In genomic region chrX:53076671-53077070, GRCh38 we compare ENCODE assay signal across 24 cellular contexts. TPM values are rescaled to one million over a fixed set of nuclear protein-coding genes. Genes with fewer than 3 reads are reported as not detected.
"Had no signal": no experiment of that assay in that cellular context is flagged by ENCODE, and none has a peak within 500 bp of the region (broad histone marks: within the 10 kb centered on the region; RNA-seq: fewer than 3 reads in every experiment).

No MANE protein-coding gene starts in this region.

- ATAC-seq: naive thymus-derived CD8-positive, alpha-beta T cell; psoas muscle; right cardiac atrium; right lobe of liver; stimulated activated memory B cell treated with anti-CD40 and anti-IgM and Interleukin-4, amounts not matched to agents 10 μg/mL and 1 μg/mL and 100 μg/mL, for 72 hours; stimulated activated naive CD8-positive, alpha-beta T cell treated with anti-CD3 and anti-CD28 coated beads, Interleukin-15, amount 100 ng/mL, for 72 hours; stimulated activated naive CD8-positive, alpha-beta T cell treated with anti-CD3 and anti-CD28 coated beads, Interleukin-15, Interleukin-2, amounts not matched to agents 100 U/mL and 50 U/mL, for 24 hours; upper lobe of right lung had no signal

- H3K27me3 Mint-ChIP-seq: naive thymus-derived CD8-positive, alpha-beta T cell; natural killer cell treated with Interleukin-12 subunit alpha and Interleukin-12 subunit beta and Interleukin-15 and Interleukin-18, amount 100 ng/mL, for 72 hours; progenitor cell of endocrine pancreas; stimulated activated memory B cell treated with anti-CD40 and anti-IgM and Interleukin-4, amounts not matched to agents 10 μg/mL and 1 μg/mL and 100 μg/mL, for 72 hours; stimulated activated naive CD8-positive, alpha-beta T cell treated with anti-CD3 and anti-CD28 coated beads, Interleukin-15, amount 100 ng/mL, for 72 hours; type B pancreatic cell had no signal

- H3K4me3 Mint-ChIP-seq: naive thymus-derived CD8-positive, alpha-beta T cell; natural killer cell treated with Interleukin-12 subunit alpha and Interleukin-12 subunit beta and Interleukin-15 and Interleukin-18, amount 100 ng/mL, for 72 hours; neural progenitor cell; stimulated activated memory B cell treated with anti-CD40 and anti-IgM and Interleukin-4, amounts not matched to agents 10 μg/mL and 1 μg/mL and 100 μg/mL, for 72 hours; stimulated activated naive CD8-positive, alpha-beta T cell treated with anti-CD3 and anti-CD28 coated beads, Interleukin-15, amount 100 ng/mL, for 72 hours; type B pancreatic cell had no signal

- DNase-seq: naive thymus-derived CD8-positive, alpha-beta T cell; occipital lobe; psoas muscle; right lobe of liver; sigmoid colon; small intestine; stimulated activated CD4-positive, alpha-beta T cell treated with anti-CD3 and anti-CD28 coated beads, Interleukin-12 subunit alpha, Interleukin-12 subunit beta, amount 100 ng/mL, for 4 hours; stimulated activated CD4-positive, alpha-beta T cell treated with anti-CD3 and anti-CD28 coated beads, Interleukin-1b, Interleukin-23, amount 100 ng/mL, for 48 hours; stimulated activated CD4-positive, alpha-beta T cell treated with anti-CD3 and anti-CD28 coated beads, Interleukin-4, amount 100 ng/mL, for 1 hour; stimulated activated CD4-positive, alpha-beta T cell treated with anti-CD3 and anti-CD28 coated beads, Interleukin-4, amount 100 ng/mL, for 4 hours; stimulated activated CD8-positive, alpha-beta memory T cell treated with anti-CD3 and anti-CD28 coated beads, Interleukin-4, amount 100 ng/mL, for 48 hours; stimulated activated naive CD8-positive, alpha-beta T cell treated with anti-CD3 and anti-CD28 coated beads, Interleukin-15, amount 100 ng/mL, for 72 hours; stimulated activated naive CD8-positive, alpha-beta T cell treated with anti-CD3 and anti-CD28 coated beads, Interleukin-15, Interleukin-2, amounts not matched to agents 100 U/mL and 50 U/mL, for 24 hours; testis; tibial artery; transverse colon; upper lobe of right lung; uterus had no signal

- H3K27ac Mint-ChIP-seq: natural killer cell treated with Interleukin-12 subunit alpha and Interleukin-12 subunit beta and Interleukin-15 and Interleukin-18, amount 100 ng/mL, for 72 hours; neural progenitor cell; progenitor cell of endocrine pancreas; stimulated activated memory B cell treated with anti-CD40 and anti-IgM and Interleukin-4, amounts not matched to agents 10 μg/mL and 1 μg/mL and 100 μg/mL, for 72 hours; stimulated activated naive CD8-positive, alpha-beta T cell treated with anti-CD3 and anti-CD28 coated beads, Interleukin-15, amount 100 ng/mL, for 72 hours; type B pancreatic cell had no signal

- H3K36me3 Mint-ChIP-seq: naive thymus-derived CD8-positive, alpha-beta T cell; natural killer cell treated with Interleukin-12 subunit alpha and Interleukin-12 subunit beta and Interleukin-15 and Interleukin-18, amount 100 ng/mL, for 72 hours; stimulated activated memory B cell treated with anti-CD40 and anti-IgM and Interleukin-4, amounts not matched to agents 10 μg/mL and 1 μg/mL and 100 μg/mL, for 72 hours; type B pancreatic cell had no signal

- H3K9me3 Mint-ChIP-seq: naive thymus-derived CD8-positive, alpha-beta T cell; natural killer cell treated with Interleukin-12 subunit alpha and Interleukin-12 subunit beta and Interleukin-15 and Interleukin-18, amount 100 ng/mL, for 72 hours; stimulated activated memory B cell treated with anti-CD40 and anti-IgM and Interleukin-4, amounts not matched to agents 10 μg/mL and 1 μg/mL and 100 μg/mL, for 72 hours; stimulated activated naive CD8-positive, alpha-beta T cell treated with anti-CD3 and anti-CD28 coated beads, Interleukin-15, amount 100 ng/mL, for 72 hours; type B pancreatic cell had no signal

RNA-seq across cellular contexts. Expression of gene GPR173, which starts 28.1 kb away (rescaled TPM):
- total RNA-seq: natural killer cell treated with Interleukin-12 subunit alpha and Interleukin-12 subunit beta and Interleukin-15 and Interleukin-18, amount 100 ng/mL, for 72 hours had no signal
